In genomic region chr14:74888164-74889158, GRCh38 we compare ENCODE assay signal across 2 cellular contexts.
TF ChIP-seq lines count a peak whose summit lies in the region.

No MANE protein-coding gene starts in this region.

TF ChIP-seq in HEK293, 187 proteins besides CTCF, POLR2A, EP300 and RAD21 (continued from another document):
- TF ChIP-seq PRDM10 (tag by site-specific recombination; IDR thresholded peaks at IDR 0.05) (peak; percentile 81), ZNF501 (tag by site-specific recombination; IDR thresholded peaks at IDR 0.05) (no peak), ZNF302 (tag by site-specific recombination; IDR thresholded peaks at IDR 0.05; ENCODE audit: low read depth) (no peak), ZNF677 (tag by site-specific recombination; IDR thresholded peaks at IDR 0.05) (no peak), SP7 (tag by site-specific recombination; IDR thresholded peaks at IDR 0.05) (peak; percentile 48; the same call in 1 of the 2 replicates), ZNF600 (tag by site-specific recombination; IDR thresholded peaks at IDR 0.05) (peak; percentile 74), PATZ1 (tag by site-specific recombination; IDR thresholded peaks at IDR 0.05) (no peak), ZBTB17 (tag by site-specific recombination; IDR thresholded peaks at IDR 0.05) (peak; percentile 43), ZNF530 (tag by site-specific recombination; IDR thresholded peaks at IDR 0.05; ENCODE audit: low read depth) (no peak), KLF8 (tag by site-specific recombination; IDR thresholded peaks at IDR 0.05) (0 out of 2 replicates have a peak, but pooled peaks have one; percentile 21)
- TF ChIP-seq, protein P1, sequence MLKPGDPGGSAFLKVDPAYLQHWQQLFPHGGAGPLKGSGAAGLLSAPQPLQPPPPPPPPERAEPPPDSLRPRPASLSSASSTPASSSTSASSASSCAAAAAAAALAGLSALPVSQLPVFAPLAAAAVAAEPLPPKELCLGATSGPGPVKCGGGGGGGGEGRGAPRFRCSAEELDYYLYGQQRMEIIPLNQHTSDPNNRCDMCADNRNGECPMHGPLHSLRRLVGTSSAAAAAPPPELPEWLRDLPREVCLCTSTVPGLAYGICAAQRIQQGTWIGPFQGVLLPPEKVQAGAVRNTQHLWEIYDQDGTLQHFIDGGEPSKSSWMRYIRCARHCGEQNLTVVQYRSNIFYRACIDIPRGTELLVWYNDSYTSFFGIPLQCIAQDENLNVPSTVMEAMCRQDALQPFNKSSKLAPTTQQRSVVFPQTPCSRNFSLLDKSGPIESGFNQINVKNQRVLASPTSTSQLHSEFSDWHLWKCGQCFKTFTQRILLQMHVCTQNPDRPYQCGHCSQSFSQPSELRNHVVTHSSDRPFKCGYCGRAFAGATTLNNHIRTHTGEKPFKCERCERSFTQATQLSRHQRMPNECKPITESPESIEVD (tag by site-specific recombination; IDR thresholded peaks at IDR 0.05): peak; percentile 68

TF ChIP-seq in SK-N-SH, 30 proteins besides CTCF, POLR2A, EP300 and RAD21 (continued from another document):
- TF ChIP-seq GABPA (IDR thresholded peaks at IDR 0.05; ENCODE audit: low read depth) (no peak), ELF1 (IDR thresholded peaks at IDR 0.05) (no peak), EZH2phosphoT487 (IDR thresholded peaks at IDR 0.05; ENCODE audit: borderline replicate concordance, low read depth) (no peak), RCOR1 (IDR thresholded peaks at IDR 0.05; ENCODE audit: low read length) (no peak; the same call in 1 of the 2 replicates), TEAD4 (IDR thresholded peaks at IDR 0.05; ENCODE audit: borderline replicate concordance, insufficient read depth) (peak; percentile 66; the same call in 1 of the 2 replicates), SMC3 (IDR thresholded peaks at IDR 0.05; ENCODE audit: low read depth, low read length) (no peak), FOSL2 (IDR thresholded peaks at IDR 0.05; ENCODE audit: borderline replicate concordance, low read depth) (peak; percentile 67), NRF1 (IDR thresholded peaks at IDR 0.05; ENCODE audit: low read depth, low read length) (no peak), IRF3 (IDR thresholded peaks at IDR 0.05; ENCODE audit: low read depth, low read length) (no peak), RXRA (IDR thresholded peaks at IDR 0.05; ENCODE audit: borderline replicate concordance, low read depth) (no peak), TAF1 (IDR thresholded peaks at IDR 0.05; ENCODE audit: borderline replicate concordance, low read depth, low read length) (no peak), NFIC (IDR thresholded peaks at IDR 0.05; ENCODE audit: borderline replicate concordance) (0 out of 2 replicates have a peak, but pooled peaks have one; percentile 14), FOXJ3 (CRISPR knock-in tag; IDR thresholded peaks at IDR 0.05) (no peak), RFX5 (IDR thresholded peaks at IDR 0.05; ENCODE audit: low read length) (no peak), JUND (IDR thresholded peaks at IDR 0.05) (peak; percentile 55), GATA2 (CRISPR knock-in tag; IDR thresholded peaks at IDR 0.05) (no peak), MEF2A (IDR thresholded peaks at IDR 0.05; ENCODE audit: borderline replicate concordance, low read depth) (no peak), ZBTB33 (IDR thresholded peaks at IDR 0.05; ENCODE audit: borderline replicate concordance, low read depth) (no peak), SIN3A (IDR thresholded peaks at IDR 0.05; ENCODE audit: borderline replicate concordance, low read depth, low read length) (no peak), CHD2 (IDR thresholded peaks at IDR 0.05; ENCODE audit: low read length, partially characterized antibody) (no peak)
- TF ChIP-seq, protein P2, sequence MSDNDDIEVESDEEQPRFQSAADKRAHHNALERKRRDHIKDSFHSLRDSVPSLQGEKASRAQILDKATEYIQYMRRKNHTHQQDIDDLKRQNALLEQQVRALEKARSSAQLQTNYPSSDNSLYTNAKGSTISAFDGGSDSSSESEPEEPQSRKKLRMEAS (IDR thresholded peaks at IDR 0.05; ENCODE audit: low read depth): no peak
- TF ChIP-seq, protein P3, sequence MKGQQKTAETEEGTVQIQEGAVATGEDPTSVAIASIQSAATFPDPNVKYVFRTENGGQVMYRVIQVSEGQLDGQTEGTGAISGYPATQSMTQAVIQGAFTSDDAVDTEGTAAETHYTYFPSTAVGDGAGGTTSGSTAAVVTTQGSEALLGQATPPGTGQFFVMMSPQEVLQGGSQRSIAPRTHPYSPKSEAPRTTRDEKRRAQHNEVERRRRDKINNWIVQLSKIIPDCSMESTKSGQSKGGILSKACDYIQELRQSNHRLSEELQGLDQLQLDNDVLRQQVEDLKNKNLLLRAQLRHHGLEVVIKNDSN (IDR thresholded peaks at IDR 0.05; ENCODE audit: borderline replicate concordance, low read depth): no peak
